Comparison of ENCODE assay signal across 10 cellular contexts in the genomic region with DNA sequence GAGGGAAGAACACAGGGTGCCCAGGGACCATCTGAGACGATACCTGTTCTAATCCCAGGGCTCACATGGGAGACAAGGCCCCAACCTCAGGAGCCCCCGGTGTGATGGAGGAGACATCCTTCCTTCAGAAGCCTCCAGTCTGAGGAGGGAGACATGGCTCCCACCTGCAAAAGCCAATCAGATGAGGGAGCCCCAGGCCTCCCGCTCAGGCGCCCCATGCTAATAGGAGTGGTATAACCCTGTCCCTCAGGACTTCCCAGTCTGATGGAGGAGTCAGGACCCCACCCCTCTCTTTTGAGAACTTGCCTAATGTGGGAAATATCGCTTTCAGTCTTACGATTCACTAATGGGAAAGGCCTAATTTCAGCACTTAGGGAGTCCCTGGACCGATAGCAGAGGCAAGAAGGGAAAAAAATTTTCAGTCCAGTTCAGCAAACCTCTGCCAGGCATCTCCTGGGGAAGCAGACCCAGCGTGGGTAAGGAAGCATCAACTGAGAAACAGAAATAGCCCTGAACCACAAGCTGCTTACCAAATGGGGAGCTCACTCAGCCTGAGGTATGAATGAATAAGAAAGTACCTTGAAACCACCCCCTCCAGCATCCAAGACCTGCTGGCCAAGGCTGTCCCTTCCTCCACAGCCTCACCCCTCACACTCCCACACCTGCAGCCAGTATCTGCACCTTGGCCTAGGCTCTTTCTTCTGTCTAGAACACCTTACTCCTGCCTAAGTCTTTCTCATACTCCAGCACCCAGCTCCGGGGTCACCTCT. TPM values are rescaled to one million over a fixed set of nuclear protein-coding genes. Genes with fewer than 3 reads are reported as not detected.
A peak's percentile ranks its signal among the peaks of the same experiment; 100 is the strongest.
DNase-seq lines count a peak whose midpoint lies in the region; ATAC-seq, FAIRE-seq and TF ChIP-seq lines count a peak whose summit lies in the region.
"Had no signal": no experiment of that assay in that cellular context is flagged by ENCODE, and none has a peak within 500 bp of the region (broad histone marks: within the 10 kb centered on the region; RNA-seq: fewer than 3 reads in every experiment).

No MANE protein-coding gene starts in this region.

- peak overlapping the region; percentile 93 for H3K4me2 ChIP-seq in BLaER1

- H3K36me3 ChIP-seq in BLaER1 = 0 out of 2 replicates have a peak, but pooled peaks cover 18% of the 10 kb centered on the region
- H3K36me3 ChIP-seq: SJSA1 had no signal

- ATAC-seq in GM19463 (IDR thresholded peaks at IDR 0.05; ENCODE audit: unreplicated experiment) = peak; percentile 53
- peak; percentile 25 for ATAC-seq in activated naive CD8-positive, alpha-beta T cell treated with anti-CD3 and anti-CD28 coated beads, Interleukin-2, amount 10 ng/mL, durations not matched to agents 7 days and 5 days (ENCODE audit: low read depth)
- ATAC-seq in naive thymus-derived CD8-positive, alpha-beta T cell = no peak
- no peak for ATAC-seq in GM21717 (IDR thresholded peaks at IDR 0.05; ENCODE audit: unreplicated experiment)

- H3K9ac ChIP-seq in BLaER1 = peak overlapping the region; percentile 93

- POLR2A ChIA-PET in activated naive CD8-positive, alpha-beta T cell treated with anti-CD3 and anti-CD28 coated beads, Interleukin-2, amount 10 ng/mL, durations not matched to agents 7 days and 5 days (lab: Charles Lee) = interaction anchor here (0.5 to 0.7 kb wide), 2 partner anchors 69 to 70 kb away, joined by 3 read pairs; no protein-coding TSS in a partner anchor
- POLR2A ChIA-PET in naive thymus-derived CD8-positive, alpha-beta T cell (lab: Charles Lee) = interaction anchor here (0.5 to 8.5 kb wide), 6 partner anchors 10 to 68 kb away, joined by 4 to 110 read pairs (median 4); no protein-coding TSS in a partner anchor

- H3K4me3 ChIP-seq in BLaER1 = peak overlapping the region; percentile 51
- H3K4me3 ChIP-seq: SJSA1 had no signal

- peaks cover 74% of the 10 kb centered on the region for H3K4me1 Mint-ChIP-seq in activated naive CD8-positive, alpha-beta T cell treated with anti-CD3 and anti-CD28 coated beads, Interleukin-2, amount 10 ng/mL, durations not matched to agents 7 days and 5 days
- peaks cover 74 to 100% (median 97%) of the 10 kb centered on the region in 4 donors for H3K4me1 Mint-ChIP-seq in naive thymus-derived CD8-positive, alpha-beta T cell
- H3K4me1 Mint-ChIP-seq in chondrocyte (ENCODE audit: low read depth) = peaks cover 49% of the 10 kb centered on the region

- H4K20me1 ChIP-seq in BLaER1 = peaks cover 6% of the 10 kb centered on the region; the same call in 1 of the 2 replicates

- peaks cover 14% of the 10 kb centered on the region for H3K36me3 Mint-ChIP-seq in activated naive CD8-positive, alpha-beta T cell treated with anti-CD3 and anti-CD28 coated beads, Interleukin-2, amount 10 ng/mL, durations not matched to agents 7 days and 5 days
- peaks cover 0 to 10% (median 0%) of the 10 kb centered on the region in 3 donors for H3K36me3 Mint-ChIP-seq in naive thymus-derived CD8-positive, alpha-beta T cell
- no peaks in the 10 kb centered on the region for H3K36me3 Mint-ChIP-seq in chondrocyte (ENCODE audit: low read depth)

- DNase-seq in activated naive CD8-positive, alpha-beta T cell treated with anti-CD3 and anti-CD28 coated beads, Interleukin-2, amount 10 ng/mL, durations not matched to agents 7 days and 5 days = no peak
- DNase-seq in naive thymus-derived CD8-positive, alpha-beta T cell = no peak
- no peak for DNase-seq in GM12892 (ENCODE audit: insufficient read length)
- no peak for DNase-seq in NCI-H69 (lab: John Stamatoyannopoulos, UW)
- DNase-seq in chondrocyte (ENCODE audit: low spot score) = no peak

- no peak for TF ChIP-seq CTCF in chondrocyte (IDR thresholded peaks at IDR 0.05)

- no peaks in the 10 kb centered on the region for H3K27me3 ChIP-seq in BLaER1
- H3K27me3 ChIP-seq: SJSA1 had no signal

- H3K27me3 Mint-ChIP-seq in activated naive CD8-positive, alpha-beta T cell treated with anti-CD3 and anti-CD28 coated beads, Interleukin-2, amount 10 ng/mL, durations not matched to agents 7 days and 5 days = no peaks in the 10 kb centered on the region
- no peaks in the 10 kb centered on the region for H3K27me3 Mint-ChIP-seq in naive thymus-derived CD8-positive, alpha-beta T cell
- no peaks in the 10 kb centered on the region for H3K27me3 Mint-ChIP-seq in chondrocyte (ENCODE audit: low read depth)
- H3K27me3 Mint-ChIP-seq: progenitor cell of endocrine pancreas had no signal

- TF ChIP-seq POLR2A in GM12892 (IDR thresholded peaks at IDR 0.05; ENCODE audit: low read depth, low read length) = no peak

- H3K9me3 Mint-ChIP-seq in activated naive CD8-positive, alpha-beta T cell treated with anti-CD3 and anti-CD28 coated beads, Interleukin-2, amount 10 ng/mL, durations not matched to agents 7 days and 5 days = no peaks in the 10 kb centered on the region
- H3K9me3 Mint-ChIP-seq in naive thymus-derived CD8-positive, alpha-beta T cell = no peaks in the 10 kb centered on the region
- no peaks in the 10 kb centered on the region for H3K9me3 Mint-ChIP-seq in chondrocyte (ENCODE audit: low read depth)

- H3K27ac ChIP-seq in BLaER1 = peak overlapping the region; percentile 96
- H3K27ac ChIP-seq: SJSA1 had no signal

- H3K4me1 ChIP-seq in BLaER1 = peaks cover 99% of the 10 kb centered on the region
- H3K4me1 ChIP-seq: SJSA1 had no signal

- peak overlapping the region; percentile 89 for H3K27ac Mint-ChIP-seq in activated naive CD8-positive, alpha-beta T cell treated with anti-CD3 and anti-CD28 coated beads, Interleukin-2, amount 10 ng/mL, durations not matched to agents 7 days and 5 days
- H3K27ac Mint-ChIP-seq in naive thymus-derived CD8-positive, alpha-beta T cell = peak overlapping the region; percentile 66 to 98 (median 87)
- H3K27ac Mint-ChIP-seq in chondrocyte (ENCODE audit: unreplicated experiment) = no peak overlapping the region
- H3K27ac Mint-ChIP-seq: progenitor cell of endocrine pancreas had no signal

- FAIRE-seq in GM12892 (lab: Jason Lieb, UNC) = no peak

- no peaks in the 10 kb centered on the region for H3K9me3 ChIP-seq in BLaER1
- H3K9me3 ChIP-seq: SJSA1 had no signal

- peak overlapping the region; percentile 61 for H3K4me3 Mint-ChIP-seq in activated naive CD8-positive, alpha-beta T cell treated with anti-CD3 and anti-CD28 coated beads, Interleukin-2, amount 10 ng/mL, durations not matched to agents 7 days and 5 days
- peak overlapping the region in 9 of 10 donors; percentile 41 to 93 (median 66) for H3K4me3 Mint-ChIP-seq in naive thymus-derived CD8-positive, alpha-beta T cell
- H3K4me3 Mint-ChIP-seq in chondrocyte (ENCODE audit: unreplicated experiment) = no peak overlapping the region

RNA-seq across cellular contexts. Expression of gene ARRB1, which starts 5.8 kb away (rescaled TPM):
- total RNA-seq in activated naive CD8-positive, alpha-beta T cell treated with anti-CD3 and anti-CD28 coated beads, Interleukin-2, amount 10 ng/mL, durations not matched to agents 7 days and 5 days = 10 to 100 TPM; 61.8 to 64.8 TPM
- 10 to 100 TPM; 60.0 to 65.3 TPM for total RNA-seq in naive thymus-derived CD8-positive, alpha-beta T cell
- polyA plus RNA-seq in naive thymus-derived CD8-positive, alpha-beta T cell = 10 to 100 TPM in 1 of 3 donors, 1 to 10 TPM in 2; 7.6 to 12.2 (median 9.0) TPM
- 2.1 TPM for polyA plus RNA-seq in GM12892 (2012; ENCODE audit: missing spikeins)
- 14.4 to 19.1 TPM (median 16.6 TPM) in 3 replicates for total RNA-seq in chondrocyte

RNA-seq across cellular contexts. Expression of gene RPS3, which starts 53.7 kb away (rescaled TPM):
- 1,000 to 10,000 TPM; 3,289 to 3,447 TPM for total RNA-seq in activated naive CD8-positive, alpha-beta T cell treated with anti-CD3 and anti-CD28 coated beads, Interleukin-2, amount 10 ng/mL, durations not matched to agents 7 days and 5 days
- 1,000 to 10,000 TPM; 5,159 to 5,268 TPM for total RNA-seq in naive thymus-derived CD8-positive, alpha-beta T cell
- 1,000 to 10,000 TPM; 6,922 to 7,216 (median 7,023) TPM for polyA plus RNA-seq in naive thymus-derived CD8-positive, alpha-beta T cell
- polyA plus RNA-seq in GM12892 (2012; ENCODE audit: missing spikeins) = 7,421 TPM
- 1,466 to 1,585 TPM (median 1,486 TPM) in 3 replicates for total RNA-seq in chondrocyte

Comparison
In these comparisons a context has a peak if more than half of its experiments do, and no peak if none do; other contexts are left out.
1. ATAC-seq: peak in GM19463 (single experiment) and activated naive CD8-positive, alpha-beta T cell treated with anti-CD3 and anti-CD28 coated beads, Interleukin-2, amount 10 ng/mL, durations not matched to agents 7 days and 5 days (single experiment); none in naive thymus-derived CD8-positive, alpha-beta T cell (0 of 2) and GM21717 (single experiment).